8 cellular contexts compared by ENCODE assay signal in the genomic region with DNA sequence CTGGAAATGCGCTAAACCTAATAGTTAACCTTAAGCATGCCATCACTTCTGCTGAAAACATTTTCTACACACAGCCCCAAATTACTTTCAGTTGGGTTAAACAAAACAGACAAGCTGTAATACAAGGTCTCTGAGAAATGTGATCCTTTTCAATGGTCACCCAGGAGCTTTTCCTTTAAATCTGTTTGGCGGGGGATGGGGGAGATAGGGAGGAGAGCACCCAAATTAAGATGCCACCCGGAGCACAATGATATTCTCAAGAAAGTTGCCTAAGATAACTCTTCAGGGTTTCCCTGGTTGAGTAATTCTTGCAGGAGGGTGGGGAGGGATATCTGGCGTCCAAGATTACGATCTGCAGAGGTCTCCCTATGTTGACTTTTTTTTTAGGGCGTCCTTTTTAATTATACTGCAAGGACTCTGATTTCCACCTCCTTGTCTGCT. TPM values are rescaled to one million over a fixed set of nuclear protein-coding genes. Genes with fewer than 3 reads are reported as not detected.
DNase-seq lines count a peak whose midpoint lies in the region; TF ChIP-seq lines count a peak whose summit lies in the region.

No MANE protein-coding gene starts in this region.

- H3K36me3 Mint-ChIP-seq in CD8-positive, alpha-beta memory T cell, result peaks cover 0 to 2% (median 0%) of the 10 kb centered on the region in 3 donors

- POLR2A ChIA-PET in CD8-positive, alpha-beta memory T cell (lab: Charles Lee), result no interaction called here

- H3K27me3 ChIP-seq in CD8-positive, alpha-beta memory T cell (ENCODE audit: insufficient read depth, low read length, poor library complexity, severe bottlenecking), result peaks cover 18% of the 10 kb centered on the region
- no peaks in the 10 kb centered on the region for H3K27me3 ChIP-seq in vagina

- no peak overlapping the region for H3K27ac ChIP-seq in CD8-positive, alpha-beta memory T cell (ENCODE audit: low read depth, low read length)
- H3K27ac ChIP-seq in mesodermal cell (ENCODE audit: low read depth, low read length, severe bottlenecking) (peak overlapping the region; percentile 26), vagina (peak overlapping the region; percentile 85)

- CTCF ChIA-PET in CD8-positive, alpha-beta memory T cell (lab: Charles Lee), result interaction anchor here (1.5 kb wide), 1 partner anchor 527 kb away, joined by 3 read pairs; the partner anchor contains the start of gene TRAPPC8

- intact Hi-C loops in vagina (cut with DNase I), result loop anchor here (10.0 kb wide), 1 partner anchor 175 kb away; no protein-coding TSS in a partner anchor

- peak overlapping the region in 2 of 8 donors; percentile 31 to 58 for H3K27ac Mint-ChIP-seq in CD8-positive, alpha-beta memory T cell

- WGBS in mesodermal cell (ENCODE audit: insufficient coverage in 2 of 2), 2 experiments, result 13 to 40% methylated on average over 1 to 2 of the region's 6 CpGs

- peak overlapping the region; percentile 35 for H3K4me3 ChIP-seq in CD8-positive, alpha-beta memory T cell (ENCODE audit: low read length)
- peak overlapping the region; percentile 58 for H3K4me3 ChIP-seq in LNCaP clone FGC (ENCODE audit: low read depth, low read length)
- peak overlapping the region; percentile 73 to 76 for H3K4me3 ChIP-seq in cardiac fibroblast (replicated peaks in 1 of 2; ENCODE audit: low read depth in 2 of 2, low read length in 2 of 2)
- H3K4me3 ChIP-seq in mesodermal cell (ENCODE audit: extremely low read depth, insufficient read depth, low read length, poor library complexity, severe bottlenecking), result peak overlapping the region; percentile 61
- H3K4me3 ChIP-seq in vagina, result peak overlapping the region; percentile 68 to 81

- peaks cover 30 to 44% of the 10 kb centered on the region in 2 donors for H3K27me3 Mint-ChIP-seq in CD8-positive, alpha-beta memory T cell

- no peak for TF ChIP-seq POLR2A in vagina (IDR thresholded peaks at IDR 0.05)

- H3K4me1 ChIP-seq in CD8-positive, alpha-beta memory T cell (ENCODE audit: insufficient read depth, low read length), result peaks cover 13% of the 10 kb centered on the region
- H3K4me1 ChIP-seq in mesodermal cell (ENCODE audit: control insufficient read depth, insufficient read depth, low read length, poor library complexity, severe bottlenecking) (no peaks in the 10 kb centered on the region), vagina (peaks cover 26% of the 10 kb centered on the region)

- peaks cover 26 to 39% (median 34%) of the 10 kb centered on the region in 3 donors for H3K4me1 Mint-ChIP-seq in CD8-positive, alpha-beta memory T cell

- TF ChIP-seq CTCF in LNCaP clone FGC (IDR thresholded peaks at IDR 0.05; ENCODE audit: control insufficient read depth, extremely low read depth, insufficient read depth) (no peak), cardiac fibroblast (IDR thresholded peaks at IDR 0.05; ENCODE audit: low read depth, low read length) (no peak), vagina (IDR thresholded peaks at IDR 0.05) (no peak)

- H3K9me3 ChIP-seq in CD8-positive, alpha-beta memory T cell (ENCODE audit: low read length), result no peaks in the 10 kb centered on the region
- no peaks in the 10 kb centered on the region for H3K9me3 ChIP-seq in mesodermal cell (ENCODE audit: control insufficient read depth, low read length)
- no peaks in the 10 kb centered on the region for H3K9me3 ChIP-seq in vagina

- H3K36me3 ChIP-seq in CD8-positive, alpha-beta memory T cell (ENCODE audit: insufficient read depth, low read length), result no peaks in the 10 kb centered on the region
- H3K36me3 ChIP-seq in mesodermal cell (ENCODE audit: control insufficient read depth, insufficient read depth, low read length) (no peaks in the 10 kb centered on the region), vagina (no peaks in the 10 kb centered on the region)

- DNase-seq in CD8-positive, alpha-beta memory T cell, result no peak
- DNase-seq in LNCaP clone FGC (ENCODE audit: low read depth) (no peak), cardiac fibroblast (ENCODE audit: low read depth in 2 of 2) (peak; percentile 19 to 41), vagina (ENCODE audit: extremely low spot score in 2 of 2) (no peak), NCI-H446 treated with DMSO at 0.1 percent for 48 hours (lab: John Stamatoyannopoulos, UW) (no peak), H4 (ENCODE audit: low spot score) (no peak), NCI-H526 treated with DMSO at 0.1 percent for 48 hours (lab: John Stamatoyannopoulos, UW) (no peak)

- H3K9me3 Mint-ChIP-seq in CD8-positive, alpha-beta memory T cell, result peaks cover 0 to 4% (median 0%) of the 10 kb centered on the region in 5 donors

- H3K4me3 Mint-ChIP-seq in CD8-positive, alpha-beta memory T cell, result peak overlapping the region; percentile 73 to 91 (median 77)

RNA-seq across cellular contexts. Expression of gene GAREM1, which starts 1.0 kb away (rescaled TPM):
- not detected for total RNA-seq in CD8-positive, alpha-beta memory T cell
- polyA plus RNA-seq in CD8-positive, alpha-beta memory T cell, result not detected
- polyA plus RNA-seq in mesodermal cell (2013, experiment 1 of 2), result 7.8 TPM
- 6.2 TPM for polyA plus RNA-seq in mesodermal cell (2013, experiment 2 of 2)
- 15.7 TPM for total RNA-seq in vagina
- total RNA-seq in H4 (2014; rRNA removed; shearing (Covaris generic)), result 3.1 and 10.4 TPM in 2 replicates

Comparison
In these comparisons a context has a peak if more than half of its experiments do, and no peak if none do; other contexts are left out.
1. DNase-seq: peak in cardiac fibroblast (2 of 2); none in CD8-positive, alpha-beta memory T cell (0 of 5), LNCaP clone FGC (single experiment), vagina (0 of 2), NCI-H446 treated with DMSO at 0.1 percent for 48 hours (single experiment), H4 (single experiment) and NCI-H526 treated with DMSO at 0.1 percent for 48 hours (single experiment).
2. Peak in every context shown above with its lines, with median percentiles within 50 percentile points of each other: H3K4me3 ChIP-seq.